ENCODE assay signal across 1 cellular context in genomic region chr2:241563571-241563980, GRCh38.
TF ChIP-seq lines count a peak whose summit lies in the region.

No MANE protein-coding gene starts in this region.

TF ChIP-seq in HepG2, 621 proteins besides CTCF, POLR2A, EP300 and RAD21:
- TF ChIP-seq ZNF563 (CRISPR knock-in tag; IDR thresholded peaks at IDR 0.05) (0 out of 2 replicates have a peak, but pooled peaks have one; percentile 20), AGO2 (optimal IDR thresholded peaks at IDR 0.05; ENCODE audit: low read depth, low read length) (peak; percentile 46), FOXA3 (CRISPR knock-in tag; IDR thresholded peaks at IDR 0.05) (no peak), ZNF891 (CRISPR knock-in tag; IDR thresholded peaks at IDR 0.05) (0 out of 2 replicates have a peak, but pooled peaks have one; percentile 17)
